ENCODE assay signal across 1 cellular context in genomic region chr22:41448189-41448808, GRCh38.
TF ChIP-seq lines count a peak whose summit lies in the region.

No MANE protein-coding gene starts in this region.

TF ChIP-seq in HEK293T, 16 proteins besides CTCF, POLR2A, EP300 and RAD21 (continued from another document):
- TF ChIP-seq PKNOX1 (IDR thresholded peaks at IDR 0.05) (peak; percentile 80), LEF1 (IDR thresholded peaks at IDR 0.05; ENCODE audit: borderline replicate concordance) (no peak), FOXK2 (IDR thresholded peaks at IDR 0.05) (no peak)
TF ChIP-seq in HEK293T: peak in this region for 3.
